ENCODE assay signal across 13 cellular contexts in the genomic region with DNA sequence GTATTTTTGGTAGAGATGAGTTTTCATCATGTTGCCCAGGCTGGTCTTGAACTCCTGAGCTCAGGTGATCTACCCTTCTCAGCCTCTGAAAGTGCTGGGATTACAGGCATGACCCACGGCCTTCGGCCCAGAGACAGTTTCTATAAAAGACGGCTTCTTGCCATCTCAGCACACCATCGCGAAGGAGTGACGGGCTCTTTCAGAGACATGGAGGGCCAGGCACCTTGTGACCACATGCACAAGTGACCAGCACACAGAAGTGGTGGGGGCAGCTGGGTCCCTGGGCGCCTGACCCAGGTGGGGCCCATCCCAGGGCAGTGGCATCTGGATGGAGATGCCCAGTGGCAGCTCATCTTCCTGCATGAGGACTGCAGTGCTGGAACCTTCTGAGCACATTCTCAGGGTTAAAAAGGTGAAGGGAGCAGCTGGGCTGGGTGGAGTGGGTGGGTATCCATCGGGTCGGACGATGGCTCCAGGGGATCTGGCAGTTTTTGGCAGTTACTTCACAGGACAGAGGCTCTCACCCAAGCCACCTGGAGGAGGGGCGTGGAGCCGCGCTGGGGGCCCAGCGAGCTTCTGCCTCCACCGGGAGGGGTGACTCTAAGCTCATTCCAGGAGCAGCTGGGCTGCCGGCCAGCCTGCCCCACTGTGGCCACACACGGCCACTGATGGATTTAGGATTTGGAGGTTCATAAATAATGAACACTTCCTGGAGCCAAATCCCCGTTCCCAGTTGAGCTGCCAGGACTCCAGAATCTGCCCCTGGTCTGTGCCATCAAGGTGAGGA.
A peak's percentile ranks its signal among the peaks of the same experiment; 100 is the strongest.
DNase-seq lines count a peak whose midpoint lies in the region; ATAC-seq and TF ChIP-seq lines count a peak whose summit lies in the region.
"Had no signal": no experiment of that assay in that cellular context is flagged by ENCODE, and none has a peak within 500 bp of the region (broad histone marks: within the 10 kb centered on the region; RNA-seq: fewer than 3 reads in every experiment).

No MANE protein-coding gene starts in this region.

- H3K4me1 Mint-ChIP-seq in neural crest cell: no peaks in the 10 kb centered on the region
- H3K4me1 Mint-ChIP-seq: CD8-positive, alpha-beta memory T cell had no signal

- H3K27ac Mint-ChIP-seq in neural crest cell (ENCODE audit: unreplicated experiment): peak overlapping the region; percentile 12
- H3K27ac Mint-ChIP-seq: CD8-positive, alpha-beta memory T cell had no signal

- TF ChIP-seq CTCF in neural crest cell (conservative IDR thresholded peaks at IDR 0.05) (no peak), spleen (IDR thresholded peaks at IDR 0.05 in 8 of 11, conservative IDR thresholded peaks at IDR 0.05 in 3 of 11) (no peak)

- DNase-seq in NCI-H82 (lab: John Stamatoyannopoulos, UW): peak; percentile 9
- no peak for DNase-seq in NCI-H82 treated with DMSO at 0.1 percent for 48 hours (lab: John Stamatoyannopoulos, UW; ENCODE audit: unreplicated experiment)
- peak; percentile 38 for DNase-seq in cerebellum (ENCODE audit: low spot score)
- DNase-seq in neural crest cell (ENCODE audit: low read depth, low spot score): no peak
- peak; percentile 47 for DNase-seq in spleen
- DNase-seq in KBM-7: no peak
- DNase-seq: CD8-positive, alpha-beta memory T cell; DND-41 had no signal

- no peaks in the 10 kb centered on the region for H3K27me3 Mint-ChIP-seq in neural crest cell (ENCODE audit: low read depth)
- H3K27me3 Mint-ChIP-seq: CD8-positive, alpha-beta memory T cell had no signal

- in situ Hi-C loops in KBM-7 (cut with MboI; ENCODE audit: low pct_unique_long_range_greater_than_20kb, low sequenced_read_pairs): no loop called here

- peaks cover 0 to 10% (median 0%) of the 10 kb centered on the region in 8 donors for H3K9me3 ChIP-seq in spleen
- H3K9me3 ChIP-seq: Caco-2 had no signal

- ATAC-seq in GM18870 (IDR thresholded peaks at IDR 0.05; ENCODE audit: unreplicated experiment) (no peak), HG03025 (IDR thresholded peaks at IDR 0.05; ENCODE audit: low FRiP score, unreplicated experiment) (no peak)

- intact Hi-C loops in spleen (cut with DNase I; ENCODE audit: low total_unique reads): no loop called here

- no peak overlapping the region for H3K4me3 ChIP-seq in spleen
- H3K4me3 ChIP-seq: BLaER1 had no signal

- H3K4me3 Mint-ChIP-seq in neural crest cell: no peak overlapping the region
- H3K4me3 Mint-ChIP-seq: CD8-positive, alpha-beta memory T cell had no signal

- peaks cover 2% of the 10 kb centered on the region for H3K36me3 Mint-ChIP-seq in neural crest cell (ENCODE audit: low read depth)
- H3K36me3 Mint-ChIP-seq: CD8-positive, alpha-beta memory T cell had no signal

- H3K36me3 ChIP-seq in spleen: no peaks in the 10 kb centered on the region
- H3K36me3 ChIP-seq: BLaER1 had no signal

- H3K9me3 Mint-ChIP-seq in neural crest cell: peaks cover 2% of the 10 kb centered on the region

- no peak for TF ChIP-seq POLR2A in spleen (IDR thresholded peaks at IDR 0.05)

- H3K4me1 ChIP-seq in spleen: no peaks in the 10 kb centered on the region
- H3K4me1 ChIP-seq: BLaER1 had no signal

- H3K27ac ChIP-seq in spleen: no peak overlapping the region
- H3K27ac ChIP-seq: 22Rv1, BLaER1 had no signal

- 83 to 91% (median 83%) methylated on average over 15 to 18 of the region's 18 CpGs for WGBS in spleen, 5 donors

- peaks cover 0 to 7% (median 0%) of the 10 kb centered on the region in 7 donors for H3K27me3 ChIP-seq in spleen (replicated peaks in 1 of 7)
- H3K27me3 ChIP-seq: BLaER1 had no signal

Comparison
In these comparisons a context has a peak if more than half of its experiments do, and no peak if none do; other contexts are left out.
1. DNase-seq: peak in NCI-H82 (single experiment), cerebellum (single experiment) and spleen (single experiment); none in NCI-H82 treated with DMSO at 0.1 percent for 48 hours (single experiment), neural crest cell (single experiment) and KBM-7 (single experiment).